Comparison of ENCODE assay signal across 9 cellular contexts in genomic region chr4:145180298-145181090, GRCh38.
DNase-seq lines count a peak whose midpoint lies in the region; ATAC-seq, FAIRE-seq and TF ChIP-seq lines count a peak whose summit lies in the region.
"Had no signal": no experiment of that assay in that cellular context is flagged by ENCODE, and none has a peak within 500 bp of the region (broad histone marks: within the 10 kb centered on the region; RNA-seq: fewer than 3 reads in every experiment).

Gene OTUD4, minus strand, starts transcription at chr4:145180589. Its CDS starts 616 bp downstream, at chr4:145179973.

- H3K36me3 Mint-ChIP-seq in central memory CD8-positive, alpha-beta T cell (ENCODE audit: insufficient read depth) = peaks cover 10% of the 10 kb centered on the region

- peak within 1 kb of the TSS; percentile 93 for H3K27ac Mint-ChIP-seq in central memory CD8-positive, alpha-beta T cell (ENCODE audit: low read depth)

- H3K9me3 Mint-ChIP-seq in central memory CD8-positive, alpha-beta T cell = no peaks in the 10 kb centered on the region

- H3K4me3 Mint-ChIP-seq in central memory CD8-positive, alpha-beta T cell = peak within 1 kb of the TSS; percentile 83

- ATAC-seq in GM19023 (IDR thresholded peaks at IDR 0.05; ENCODE audit: unreplicated experiment) (peak; percentile 79), HG03280 (IDR thresholded peaks at IDR 0.05; ENCODE audit: unreplicated experiment) (peak; percentile 78)
- ATAC-seq in central memory CD8-positive, alpha-beta T cell (replicated peaks; ENCODE audit: extremely low read depth, poor library complexity, severe bottlenecking) = peak; percentile 79

- H3K27me3 Mint-ChIP-seq in central memory CD8-positive, alpha-beta T cell = no peaks in the 10 kb centered on the region

- peak; percentile 13 for FAIRE-seq in islet of Langerhans (lab: Jason Lieb, UNC)
- FAIRE-seq: colon had no signal

- TF ChIP-seq CTCF in AG09319 (IDR thresholded peaks at IDR 0.05; ENCODE audit: low read depth, low read length) = peak; percentile 12; the same call in 1 of the 2 replicates

- peaks cover 27% of the 10 kb centered on the region for H3K4me1 Mint-ChIP-seq in central memory CD8-positive, alpha-beta T cell

- DNase-seq in AG09319 (ENCODE audit: extremely low read depth, low read depth) (peak; percentile 92), NCI-H345 treated with DMSO at 0.1 percent for 48 hours (lab: John Stamatoyannopoulos, UW; ENCODE audit: unreplicated experiment) (peak; percentile 63)
- peak; percentile 87 for DNase-seq in activated CD4-positive, CD25-positive, alpha-beta regulatory T cell treated with anti-CD3 and anti-CD28 coated beads, Interleukin-2, amount 50 U/mL, for 16 hours (ENCODE audit: low read depth, low spot score)
- peak; percentile 90 to 94 for DNase-seq in central memory CD8-positive, alpha-beta T cell (ENCODE audit: low spot score in 2 of 2)
- DNase-seq in stimulated activated CD4-positive, alpha-beta T cell treated with anti-CD3 and anti-CD28 coated beads, Interleukin-12 subunit alpha, Interleukin-12 subunit beta, amount 100 ng/mL, for 4 hours = peak; percentile 92

Comparison
In these comparisons a context has a peak if more than half of its experiments do, and no peak if none do; other contexts are left out.
1. Peak in every context shown above with its lines: DNase-seq and ATAC-seq.